ENCODE assay signal across 1 cellular context in the genomic region with DNA sequence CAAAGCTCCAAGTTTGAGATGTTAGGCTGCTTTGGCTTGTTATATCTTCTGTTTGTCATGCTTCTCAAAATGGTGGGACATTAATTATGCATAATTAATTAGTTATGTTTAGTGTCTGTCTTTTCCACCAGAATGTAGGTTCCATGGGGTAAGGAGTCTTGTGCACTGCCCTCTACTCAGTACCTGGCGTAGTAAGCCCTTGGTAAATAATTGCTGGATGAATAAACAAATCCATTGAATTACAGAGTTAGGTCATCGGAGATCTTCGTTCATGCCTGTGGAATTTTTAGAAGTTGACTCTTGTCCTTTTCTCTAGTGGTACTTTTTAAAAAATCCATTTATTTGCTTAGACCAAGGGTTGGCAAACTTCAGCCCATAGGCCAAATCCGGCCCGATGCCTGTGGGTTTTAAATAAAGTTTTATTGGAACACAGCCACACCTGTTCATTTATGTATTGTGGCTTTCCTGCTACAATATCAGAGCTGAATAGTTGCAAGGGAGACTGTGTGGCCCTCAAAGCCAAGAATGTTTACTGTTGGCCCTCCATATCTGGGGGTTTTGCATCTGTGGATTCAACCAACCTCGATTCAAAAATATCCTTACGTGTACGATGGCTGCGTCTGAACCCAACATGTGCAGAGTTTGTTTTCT.
TF ChIP-seq lines count a peak whose summit lies in the region.

No MANE protein-coding gene starts in this region.

TF ChIP-seq in HepG2, 621 proteins besides CTCF, POLR2A, EP300 and RAD21:
- TF ChIP-seq ZNF7 (CRISPR knock-in tag; IDR thresholded peaks at IDR 0.05) (no peak), ZBTB1 (CRISPR knock-in tag; IDR thresholded peaks at IDR 0.05; ENCODE audit: borderline replicate concordance) (no peak)
- TF ChIP-seq, protein P1, sequence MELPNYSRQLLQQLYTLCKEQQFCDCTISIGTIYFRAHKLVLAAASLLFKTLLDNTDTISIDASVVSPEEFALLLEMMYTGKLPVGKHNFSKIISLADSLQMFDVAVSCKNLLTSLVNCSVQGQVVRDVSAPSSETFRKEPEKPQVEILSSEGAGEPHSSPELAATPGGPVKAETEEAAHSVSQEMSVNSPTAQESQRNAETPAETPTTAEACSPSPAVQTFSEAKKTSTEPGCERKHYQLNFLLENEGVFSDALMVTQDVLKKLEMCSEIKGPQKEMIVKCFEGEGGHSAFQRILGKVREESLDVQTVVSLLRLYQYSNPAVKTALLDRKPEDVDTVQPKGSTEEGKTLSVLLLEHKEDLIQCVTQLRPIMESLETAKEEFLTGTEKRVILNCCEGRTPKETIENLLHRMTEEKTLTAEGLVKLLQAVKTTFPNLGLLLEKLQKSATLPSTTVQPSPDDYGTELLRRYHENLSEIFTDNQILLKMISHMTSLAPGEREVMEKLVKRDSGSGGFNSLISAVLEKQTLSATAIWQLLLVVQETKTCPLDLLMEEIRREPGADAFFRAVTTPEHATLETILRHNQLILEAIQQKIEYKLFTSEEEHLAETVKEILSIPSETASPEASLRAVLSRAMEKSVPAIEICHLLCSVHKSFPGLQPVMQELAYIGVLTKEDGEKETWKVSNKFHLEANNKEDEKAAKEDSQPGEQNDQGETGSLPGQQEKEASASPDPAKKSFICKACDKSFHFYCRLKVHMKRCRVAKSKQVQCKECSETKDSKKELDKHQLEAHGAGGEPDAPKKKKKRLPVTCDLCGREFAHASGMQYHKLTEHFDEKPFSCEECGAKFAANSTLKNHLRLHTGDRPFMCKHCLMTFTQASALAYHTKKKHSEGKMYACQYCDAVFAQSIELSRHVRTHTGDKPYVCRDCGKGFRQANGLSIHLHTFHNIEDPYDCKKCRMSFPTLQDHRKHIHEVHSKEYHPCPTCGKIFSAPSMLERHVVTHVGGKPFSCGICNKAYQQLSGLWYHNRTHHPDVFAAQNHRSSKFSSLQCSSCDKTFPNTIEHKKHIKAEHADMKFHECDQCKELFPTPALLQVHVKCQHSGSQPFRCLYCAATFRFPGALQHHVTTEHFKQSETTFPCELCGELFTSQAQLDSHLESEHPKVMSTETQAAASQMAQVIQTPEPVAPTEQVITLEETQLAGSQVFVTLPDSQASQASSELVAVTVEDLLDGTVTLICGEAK (IDR thresholded peaks at IDR 0.05) = peak; percentile 50; the same call in 1 of the 2 replicates
- TF ChIP-seq, protein P1 (CRISPR knock-in tag; IDR thresholded peaks at IDR 0.05) = peak; percentile 97
